In genomic region chr19:4197625-4198466, GRCh38 we compare ENCODE assay signal across 12 cellular contexts. TPM values are rescaled to one million over a fixed set of nuclear protein-coding genes. Genes with fewer than 3 reads are reported as not detected.
DNase-seq lines count a peak whose midpoint lies in the region; ATAC-seq and TF ChIP-seq lines count a peak whose summit lies in the region.
"Had no signal": no experiment of that assay in that cellular context is flagged by ENCODE, and none has a peak within 500 bp of the region (broad histone marks: within the 10 kb centered on the region; RNA-seq: fewer than 3 reads in every experiment).

No MANE protein-coding gene starts in this region.

- H3K4me3 ChIP-seq in AG10803 (ENCODE audit: low read length) (no peak overlapping the region), SK-N-MC (peak overlapping the region; percentile 72), iPS-18c (ENCODE audit: insufficient read depth, low read depth, low read length) (peak overlapping the region; percentile 52), adrenal gland (no peak overlapping the region)
- H3K4me3 ChIP-seq: breast epithelium, mucosa of descending colon, PC-9 had no signal

- H3K27ac ChIP-seq in SK-N-MC, result no peak overlapping the region
- H3K27ac ChIP-seq in adrenal gland, result no peak overlapping the region
- H3K27ac ChIP-seq: breast epithelium, PC-9 had no signal

- peaks cover 47% of the 10 kb centered on the region for H3K27me3 ChIP-seq in adrenal gland

- ATAC-seq in GM21529 (IDR thresholded peaks at IDR 0.05; ENCODE audit: unreplicated experiment) (no peak), GM18870 (IDR thresholded peaks at IDR 0.05; ENCODE audit: unreplicated experiment) (no peak)
- ATAC-seq: mucosa of descending colon had no signal

- no peaks in the 10 kb centered on the region for H3K9me3 ChIP-seq in SK-N-MC (ENCODE audit: low read depth, low read length)
- no peaks in the 10 kb centered on the region for H3K9me3 ChIP-seq in iPS-18c (ENCODE audit: control insufficient read depth, insufficient read depth, low read length)
- H3K9me3 ChIP-seq in adrenal gland (replicated peaks in 1 of 3), result no peaks in the 10 kb centered on the region
- H3K9me3 ChIP-seq: breast epithelium, mucosa of descending colon had no signal

- no peak overlapping the region for H3K9ac ChIP-seq in SK-N-MC (ENCODE audit: insufficient read length)

- no peak for TF ChIP-seq CTCF in AG10803 (conservative IDR thresholded peaks at IDR 0.05; ENCODE audit: low read length)
- no peak for TF ChIP-seq CTCF in adrenal gland (IDR thresholded peaks at IDR 0.05)

- peak; percentile 9 for DNase-seq in AG10803 (ENCODE audit: low read depth)
- peak; percentile 85 for DNase-seq in D341Med (ENCODE audit: low spot score)
- DNase-seq in SK-N-MC (ENCODE audit: low read depth, low spot score), result no peak
- DNase-seq in adrenal gland, result no peak
- no peak for DNase-seq in SK-N-DZ (ENCODE audit: low spot score)
- DNase-seq: mucosa of descending colon; PC-9; stimulated activated CD4-positive, alpha-beta T cell treated with anti-CD3 and anti-CD28 coated beads, Interleukin-12 subunit alpha, Interleukin-12 subunit beta, amount 100 ng/mL, for 4 hours had no signal

- no peaks in the 10 kb centered on the region for H3K36me3 ChIP-seq in SK-N-MC (ENCODE audit: insufficient read depth, low read length)
- H3K36me3 ChIP-seq in adrenal gland (replicated peaks in 1 of 2), result no peaks in the 10 kb centered on the region
- H3K36me3 ChIP-seq: breast epithelium had no signal

- TF ChIP-seq POLR2A in adrenal gland (IDR thresholded peaks at IDR 0.05), result no peak

- intact Hi-C loops in adrenal gland (cut with DNase I), result no loop called here

- H3K4me1 ChIP-seq in adrenal gland (replicated peaks in 1 of 2), result no peaks in the 10 kb centered on the region
- H3K4me1 ChIP-seq: breast epithelium had no signal

- 16 to 29% (median 21%) methylated on average over 31 to 59 of the region's 70 CpGs for WGBS in adrenal gland, 4 donors

RNA-seq across cellular contexts. Expression of gene ANKRD24, which starts 15.4 kb away (rescaled TPM):
- 1 to 10 TPM; 1.1 to 9.9 (median 3.2) TPM for total RNA-seq in adrenal gland
- 10 to 100 TPM in 2 of 3 donors, 1 to 10 TPM in 1; 1.1 to 17.2 (median 14.7) TPM for polyA plus RNA-seq in adrenal gland
- 1.00 and 1.1 TPM in 2 replicates for polyA plus RNA-seq in SK-N-DZ (2014; cell fraction: cytosol; rRNA removed)
- 1.9 and 2.9 TPM in 2 replicates for polyA plus RNA-seq in SK-N-DZ (2014; cell fraction: nucleus; rRNA removed)

RNA-seq across cellular contexts. Expression of gene SIRT6, which starts 15.5 kb away (rescaled TPM):
- total RNA-seq in adrenal gland, result 10 to 100 TPM; 16.7 to 39.2 (median 25.1) TPM
- polyA plus RNA-seq in adrenal gland, result 10 to 100 TPM in 2 of 3 donors, 1 to 10 TPM in 1; 2.8 to 72.8 (median 53.7) TPM
- polyA plus RNA-seq in SK-N-DZ (2014; cell fraction: cytosol; rRNA removed), result 35.9 and 36.3 TPM in 2 replicates
- polyA plus RNA-seq in SK-N-DZ (2014; cell fraction: nucleus; rRNA removed), result 67.7 and 80.5 TPM in 2 replicates

RNA-seq across cellular contexts. Expression of gene EBI3, which starts 31.5 kb away (rescaled TPM):
- 10 to 100 TPM in 3 of 8 donors, 1 to 10 TPM in 5; 1.2 to 18.0 (median 8.0) TPM for total RNA-seq in adrenal gland
- polyA plus RNA-seq in adrenal gland, result 1 to 10 TPM; 1.4 to 5.7 (median 4.7) TPM
- not detected in 2 replicates for polyA plus RNA-seq in SK-N-DZ (2014; cell fraction: cytosol; rRNA removed)
- polyA plus RNA-seq in SK-N-DZ (2014; cell fraction: nucleus; rRNA removed), result not detected in 2 replicates
- total RNA-seq: PC-9 had no signal

RNA-seq across cellular contexts. Expression of gene CREB3L3, which starts 44.4 kb away (rescaled TPM):
- total RNA-seq in adrenal gland, result 10 to 100 TPM in 1 of 8 donors, 1 to 10 TPM in 2, under 1 TPM in 3, not detected in 2; 0.38 to 30.4 (median 1.4) TPM
- 1 to 10 TPM in 2 of 3 donors, under 1 TPM in 1; 0.60 to 4.4 (median 1.0) TPM for polyA plus RNA-seq in adrenal gland
- not detected in 2 replicates for polyA plus RNA-seq in SK-N-DZ (2014; cell fraction: cytosol; rRNA removed)
- 0.15 and 0.51 TPM in 2 replicates for polyA plus RNA-seq in SK-N-DZ (2014; cell fraction: nucleus; rRNA removed)
- total RNA-seq: breast epithelium, PC-9 had no signal

RNA-seq across cellular contexts. Expression of gene YJU2, which starts 49.0 kb away (rescaled TPM):
- total RNA-seq in adrenal gland, result 10 to 100 TPM; 14.0 to 34.4 (median 24.3) TPM
- polyA plus RNA-seq in adrenal gland, result 10 to 100 TPM; 19.9 to 81.2 (median 45.3) TPM
- 24.5 and 25.6 TPM in 2 replicates for polyA plus RNA-seq in SK-N-DZ (2014; cell fraction: cytosol; rRNA removed)
- 10.1 and 11.3 TPM in 2 replicates for polyA plus RNA-seq in SK-N-DZ (2014; cell fraction: nucleus; rRNA removed)

Comparison
In these comparisons a context has a peak if more than half of its experiments do, and no peak if none do; other contexts are left out.
1. DNase-seq: peak in AG10803 (single experiment) and D341Med (single experiment); none in SK-N-MC (single experiment), adrenal gland (0 of 7) and SK-N-DZ (single experiment).
2. H3K4me3 ChIP-seq: peak in SK-N-MC (single experiment) and iPS-18c (single experiment); none in AG10803 (single experiment) and adrenal gland (0 of 4).